22 cellular contexts compared by ENCODE assay signal in genomic region chr10:129344506-129344905, GRCh38.
"Had no signal": no experiment of that assay in that cellular context is flagged by ENCODE, and none has a peak within 500 bp of the region (broad histone marks: within the 10 kb centered on the region; RNA-seq: fewer than 3 reads in every experiment).

No MANE protein-coding gene starts in this region.

- H3K4me1 Mint-ChIP-seq: mesothelial cell of epicardium; naive B cell; natural killer cell; stimulated activated naive B cell treated with anti-CD40 and anti-IgM and Interleukin-4, amounts not matched to agents 10 μg/mL and 1 μg/mL and 100 μg/mL, for 72 hours had no signal

- DNase-seq: heart right ventricle; kidney glomerular epithelial cell; left cardiac atrium; left ventricle myocardium inferior; mesendoderm; naive B cell; natural killer cell; nucleus accumbens; stimulated activated CD4-positive, alpha-beta T cell treated with anti-CD3 and anti-CD28 coated beads, Interleukin-12 subunit alpha, Interleukin-12 subunit beta, amount 100 ng/mL, for 4 hours; stimulated activated CD4-positive, alpha-beta T cell treated with anti-CD3 and anti-CD28 coated beads, Interleukin-15, amount 100 ng/mL, for 24 hours; stimulated activated CD4-positive, alpha-beta T cell treated with anti-CD3 and anti-CD28 coated beads, Interleukin-2, amount 100 ng/mL, for 24 hours; stimulated activated CD4-positive, alpha-beta T cell treated with anti-CD3 and anti-CD28 coated beads, Interleukin-4, amount 100 ng/mL, for 1 hour; stimulated activated naive B cell treated with anti-CD40 and anti-IgM and Interleukin-4, amounts not matched to agents 10 μg/mL and 1 μg/mL and 100 μg/mL, for 72 hours; stimulated activated naive CD8-positive, alpha-beta T cell treated with anti-CD3 and anti-CD28 coated beads, Interleukin-15, Interleukin-2, amounts not matched to agents 100 U/mL and 50 U/mL, for 24 hours; stomach; testis; thyroid gland; transverse colon; upper lobe of right lung had no signal

- H3K9me3 Mint-ChIP-seq: mesothelial cell of epicardium; natural killer cell; stimulated activated naive B cell treated with anti-CD40 and anti-IgM and Interleukin-4, amounts not matched to agents 10 μg/mL and 1 μg/mL and 100 μg/mL, for 72 hours had no signal

- ATAC-seq: heart right ventricle; left cardiac atrium; natural killer cell; right cardiac atrium; sciatic nerve; stimulated activated naive B cell treated with anti-CD40 and anti-IgM and Interleukin-4, amounts not matched to agents 10 μg/mL and 1 μg/mL and 100 μg/mL, for 72 hours; stimulated activated naive CD8-positive, alpha-beta T cell treated with anti-CD3 and anti-CD28 coated beads, Interleukin-15, Interleukin-2, amounts not matched to agents 100 U/mL and 50 U/mL, for 24 hours; upper lobe of right lung had no signal

- H3K36me3 Mint-ChIP-seq: mesothelial cell of epicardium; naive B cell; natural killer cell; stimulated activated naive B cell treated with anti-CD40 and anti-IgM and Interleukin-4, amounts not matched to agents 10 μg/mL and 1 μg/mL and 100 μg/mL, for 72 hours had no signal

- H3K9me3 ChIP-seq: left ventricle myocardium inferior, stomach, testis, thyroid gland, transverse colon, upper lobe of right lung had no signal

- H3K4me3 Mint-ChIP-seq: mesothelial cell of epicardium; naive B cell; natural killer cell; stimulated activated naive B cell treated with anti-CD40 and anti-IgM and Interleukin-4, amounts not matched to agents 10 μg/mL and 1 μg/mL and 100 μg/mL, for 72 hours had no signal

- H3K27ac Mint-ChIP-seq: mesothelial cell of epicardium; naive B cell; natural killer cell; stimulated activated naive B cell treated with anti-CD40 and anti-IgM and Interleukin-4, amounts not matched to agents 10 μg/mL and 1 μg/mL and 100 μg/mL, for 72 hours had no signal
